ENCODE assay signal across 11 cellular contexts in genomic region chr7:17523813-17524741, GRCh38.
DNase-seq lines count a peak whose midpoint lies in the region; ATAC-seq, FAIRE-seq and TF ChIP-seq lines count a peak whose summit lies in the region.
"Had no signal": no experiment of that assay in that cellular context is flagged by ENCODE, and none has a peak within 500 bp of the region (broad histone marks: within the 10 kb centered on the region; RNA-seq: fewer than 3 reads in every experiment).

No MANE protein-coding gene starts in this region.

- H3K27me3 ChIP-seq in SK-N-SH (ENCODE audit: insufficient read depth) (no peaks in the 10 kb centered on the region), heart left ventricle (no peaks in the 10 kb centered on the region)

- POLR2A ChIA-PET in SK-N-SH (lab: Yijun Ruan, JAX): no interaction called here

- H3K79me2 ChIP-seq in SK-N-SH (ENCODE audit: insufficient read depth): no peaks in the 10 kb centered on the region

- H4K20me1 ChIP-seq in SK-N-SH (ENCODE audit: insufficient read depth): no peaks in the 10 kb centered on the region

- H3K4me3 ChIP-seq in SK-N-SH (ENCODE audit: low read depth in 2 of 2, low read length in 1 of 2) (no peak overlapping the region), heart left ventricle (no peak overlapping the region)

- H3K27me3 Mint-ChIP-seq in activated CD4-positive, alpha-beta T cell treated with anti-CD3 and anti-CD28 coated beads, Interleukin-2, amount 10 ng/mL, durations not matched to agents 24 days and 14 days: peaks cover 3% of the 10 kb centered on the region
- H3K27me3 Mint-ChIP-seq: B cell had no signal

- H3F3A ChIP-seq in SK-N-SH (replicated peaks; ENCODE audit: insufficient read depth): peaks cover 9% of the 10 kb centered on the region

- peak overlapping the region in 1 of 2 experiments; percentile 59; a peak in 2 of 4 replicates for H3K27ac ChIP-seq in SK-N-SH (ENCODE audit: low read depth in 2 of 2, low read length in 1 of 2)
- peak overlapping the region in 5 of 12 donors; percentile 2 to 35 (median 8) for H3K27ac ChIP-seq in heart left ventricle

- peak; percentile 93 for FAIRE-seq in urothelium cell line (lab: Jason Lieb, UNC)

- peaks cover 6% of the 10 kb centered on the region for H3K4me1 Mint-ChIP-seq in activated CD4-positive, alpha-beta T cell treated with anti-CD3 and anti-CD28 coated beads, Interleukin-2, amount 10 ng/mL, durations not matched to agents 24 days and 14 days
- H3K4me1 Mint-ChIP-seq: B cell had no signal

- no peak overlapping the region for H3K4me3 Mint-ChIP-seq in activated CD4-positive, alpha-beta T cell treated with anti-CD3 and anti-CD28 coated beads, Interleukin-2, amount 10 ng/mL, durations not matched to agents 24 days and 14 days
- H3K4me3 Mint-ChIP-seq: activated naive CD8-positive, alpha-beta T cell; B cell had no signal

- H3K27ac Mint-ChIP-seq in activated CD4-positive, alpha-beta T cell treated with anti-CD3 and anti-CD28 coated beads, Interleukin-2, amount 10 ng/mL, durations not matched to agents 24 days and 14 days: no peak overlapping the region
- H3K27ac Mint-ChIP-seq: activated naive CD8-positive, alpha-beta T cell; B cell had no signal

- no peak for TF ChIP-seq EP300 in SK-N-SH (IDR thresholded peaks at IDR 0.05; ENCODE audit: borderline replicate concordance in 1 of 2, low read depth in 1 of 2, low read length in 1 of 2)

- 19% methylated on average over 7 of the region's 7 CpGs for WGBS in SK-N-SH (ENCODE audit: low lambda C conversion rate)
- 41 to 55% (median 54%) methylated on average over 7 of the region's 7 CpGs for WGBS in heart left ventricle, 4 donors

- TF ChIP-seq POLR2A in heart left ventricle (IDR thresholded peaks at IDR 0.05): no peak

- peaks cover 4% of the 10 kb centered on the region for H3K9me3 Mint-ChIP-seq in activated CD4-positive, alpha-beta T cell treated with anti-CD3 and anti-CD28 coated beads, Interleukin-2, amount 10 ng/mL, durations not matched to agents 24 days and 14 days

- H3K9me2 ChIP-seq in SK-N-SH: no peaks in the 10 kb centered on the region

- ATAC-seq in SK-N-SH treated with all-trans-retinoic acid at 6 μM for 48 hours: no peak
- peak in 3 of 4 donors; percentile 41 to 66 (median 59) for ATAC-seq in heart left ventricle
- ATAC-seq in HG03432 (IDR thresholded peaks at IDR 0.05; ENCODE audit: unreplicated experiment): no peak

- H3K36me3 Mint-ChIP-seq in activated CD4-positive, alpha-beta T cell treated with anti-CD3 and anti-CD28 coated beads, Interleukin-2, amount 10 ng/mL, durations not matched to agents 24 days and 14 days (ENCODE audit: low read depth): no peaks in the 10 kb centered on the region
- H3K36me3 Mint-ChIP-seq: activated naive CD8-positive, alpha-beta T cell had no signal

- no peak for DNase-seq in SK-N-SH
- DNase-seq in SHP77 (lab: John Stamatoyannopoulos, UW): peak; percentile 73 to 82
- no peak for DNase-seq in heart left ventricle
- peak; percentile 58 for DNase-seq in urothelium cell line (ENCODE audit: low spot score)
- no peak for DNase-seq in stimulated activated naive CD4-positive, alpha-beta T cell treated with Interleukin-2 at 50 U/mL for 16 hours (lab: John Stamatoyannopoulos, UW)
- DNase-seq in activated CD4-positive, alpha-beta T cell treated with anti-CD3 and anti-CD28 coated beads, Interleukin-2, amount 10 ng/mL, durations not matched to agents 24 days and 14 days: no peak
- DNase-seq: stimulated activated CD4-positive, alpha-beta T cell treated with anti-CD3 and anti-CD28 coated beads, Interleukin-12 subunit alpha, Interleukin-12 subunit beta, amount 100 ng/mL, for 4 hours had no signal

- H3K4me2 ChIP-seq in SK-N-SH: peak overlapping the region; percentile 34

- no peak overlapping the region for H3K9ac ChIP-seq in SK-N-SH

- CTCF ChIA-PET in SK-N-SH (lab: Yijun Ruan, JAX): interaction anchor here (1.0 to 1.7 kb wide), 2 partner anchors 8 to 46 kb away, joined by 3 to 4 read pairs; no protein-coding TSS in a partner anchor

- H3K36me3 ChIP-seq in SK-N-SH (replicated peaks in 1 of 2; ENCODE audit: control insufficient read depth in 1 of 2, insufficient read depth in 2 of 2, low read length in 1 of 2) (no peaks in the 10 kb centered on the region), heart left ventricle (no peaks in the 10 kb centered on the region)

- H2AFZ ChIP-seq in SK-N-SH (ENCODE audit: low read depth): peak overlapping the region; percentile 52

- H3K4me1 ChIP-seq in SK-N-SH (ENCODE audit: control insufficient read depth in 1 of 2, insufficient read depth in 2 of 2, low read depth in 1 of 2, low read length in 1 of 2): peaks cover 0 to 16% of the 10 kb centered on the region in 2 experiments; a peak in 1 of 4 replicates
- H3K4me1 ChIP-seq in heart left ventricle: peaks cover 0 to 49% (median 9%) of the 10 kb centered on the region in 12 donors

- no peak for TF ChIP-seq RAD21 in SK-N-SH (IDR thresholded peaks at IDR 0.05; ENCODE audit: low read length)

- H3K9me3 ChIP-seq in SK-N-SH (no peaks in the 10 kb centered on the region), heart left ventricle (no peaks in the 10 kb centered on the region)

- intact Hi-C loops in heart left ventricle (cut with DNase I): loop anchor here in 3 of 10 donors (5.0 to 10.0 kb wide), 3 partner anchors 219 to 539 kb away; no protein-coding TSS in a partner anchor
- intact Hi-C loops in activated CD4-positive, alpha-beta T cell treated with anti-CD3 and anti-CD28 coated beads, Interleukin-2, amount 10 ng/mL, durations not matched to agents 24 days and 14 days (cut with micrococcal nuclease): no loop called here

- TF ChIP-seq CTCF in SK-N-SH (IDR thresholded peaks at IDR 0.05) (no peak), heart left ventricle (IDR thresholded peaks at IDR 0.05) (no peak)

TF ChIP-seq in SK-N-SH, 30 proteins besides CTCF, POLR2A, EP300 and RAD21 (continues in another document):
- TF ChIP-seq CHD2 (IDR thresholded peaks at IDR 0.05; ENCODE audit: low read length, partially characterized antibody) (no peak), NFIC (IDR thresholded peaks at IDR 0.05; ENCODE audit: borderline replicate concordance) (no peak), RFX5 (IDR thresholded peaks at IDR 0.05; ENCODE audit: low read length) (no peak), MEF2A (IDR thresholded peaks at IDR 0.05; ENCODE audit: borderline replicate concordance, low read depth) (no peak), GABPA (IDR thresholded peaks at IDR 0.05; ENCODE audit: low read depth) (no peak), TAF1 (IDR thresholded peaks at IDR 0.05; ENCODE audit: borderline replicate concordance, low read depth, low read length) (no peak)

TF ChIP-seq in SK-N-SH treated with all-trans-retinoic acid at 6 μM for 48 hours, 23 proteins besides CTCF, POLR2A, EP300 and RAD21:
- TF ChIP-seq, protein P1, sequence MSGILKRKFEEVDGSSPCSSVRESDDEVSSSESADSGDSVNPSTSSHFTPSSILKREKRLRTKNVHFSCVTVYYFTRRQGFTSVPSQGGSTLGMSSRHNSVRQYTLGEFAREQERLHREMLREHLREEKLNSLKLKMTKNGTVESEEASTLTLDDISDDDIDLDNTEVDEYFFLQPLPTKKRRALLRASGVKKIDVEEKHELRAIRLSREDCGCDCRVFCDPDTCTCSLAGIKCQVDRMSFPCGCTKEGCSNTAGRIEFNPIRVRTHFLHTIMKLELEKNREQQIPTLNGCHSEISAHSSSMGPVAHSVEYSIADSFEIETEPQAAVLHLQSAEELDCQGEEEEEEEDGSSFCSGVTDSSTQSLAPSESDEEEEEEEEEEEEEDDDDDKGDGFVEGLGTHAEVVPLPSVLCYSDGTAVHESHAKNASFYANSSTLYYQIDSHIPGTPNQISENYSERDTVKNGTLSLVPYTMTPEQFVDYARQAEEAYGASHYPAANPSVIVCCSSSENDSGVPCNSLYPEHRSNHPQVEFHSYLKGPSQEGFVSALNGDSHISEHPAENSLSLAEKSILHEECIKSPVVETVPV (CRISPR knock-in tag; IDR thresholded peaks at IDR 0.05): no peak
- TF ChIP-seq ZC3H10 (CRISPR knock-in tag; IDR thresholded peaks at IDR 0.05) (no peak), BACH2 (CRISPR knock-in tag; IDR thresholded peaks at IDR 0.05; ENCODE audit: borderline replicate concordance) (no peak), OSR1 (CRISPR knock-in tag; IDR thresholded peaks at IDR 0.05) (no peak), PPARA (CRISPR knock-in tag; IDR thresholded peaks at IDR 0.05; ENCODE audit: borderline replicate concordance) (no peak), ZNF70 (CRISPR knock-in tag; IDR thresholded peaks at IDR 0.05) (no peak), ESRRG (CRISPR knock-in tag; IDR thresholded peaks at IDR 0.05) (no peak), TOX (CRISPR knock-in tag; IDR thresholded peaks at IDR 0.05; ENCODE audit: borderline replicate concordance) (no peak), ZNF565 (CRISPR knock-in tag; conservative IDR thresholded peaks at IDR 0.05; ENCODE audit: low read depth) (no peak), ISL1 (CRISPR knock-in tag; IDR thresholded peaks at IDR 0.05) (no peak), SNAI2 (CRISPR knock-in tag; IDR thresholded peaks at IDR 0.05) (no peak), TCF4 (CRISPR knock-in tag; IDR thresholded peaks at IDR 0.05; ENCODE audit: borderline replicate concordance) (no peak), RARB (CRISPR knock-in tag; IDR thresholded peaks at IDR 0.05) (no peak)
- TF ChIP-seq, protein P2, sequence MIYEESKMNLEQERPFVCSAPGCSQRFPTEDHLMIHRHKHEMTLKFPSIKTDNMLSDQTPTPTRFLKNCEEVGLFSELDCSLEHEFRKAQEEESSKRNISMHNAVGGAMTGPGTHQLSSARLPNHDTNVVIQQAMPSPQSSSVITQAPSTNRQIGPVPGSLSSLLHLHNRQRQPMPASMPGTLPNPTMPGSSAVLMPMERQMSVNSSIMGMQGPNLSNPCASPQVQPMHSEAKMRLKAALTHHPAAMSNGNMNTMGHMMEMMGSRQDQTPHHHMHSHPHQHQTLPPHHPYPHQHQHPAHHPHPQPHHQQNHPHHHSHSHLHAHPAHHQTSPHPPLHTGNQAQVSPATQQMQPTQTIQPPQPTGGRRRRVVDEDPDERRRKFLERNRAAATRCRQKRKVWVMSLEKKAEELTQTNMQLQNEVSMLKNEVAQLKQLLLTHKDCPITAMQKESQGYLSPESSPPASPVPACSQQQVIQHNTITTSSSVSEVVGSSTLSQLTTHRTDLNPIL (CRISPR knock-in tag; IDR thresholded peaks at IDR 0.05; ENCODE audit: low read depth): no peak

Comparison
In these comparisons a context has a peak if more than half of its experiments do, and no peak if none do; other contexts are left out.
1. DNase-seq: peak in SHP77 (2 of 2) and urothelium cell line (single experiment); none in SK-N-SH (single experiment), heart left ventricle (0 of 5), stimulated activated naive CD4-positive, alpha-beta T cell treated with Interleukin-2 at 50 U/mL for 16 hours (single experiment) and activated CD4-positive, alpha-beta T cell treated with anti-CD3 and anti-CD28 coated beads, Interleukin-2, amount 10 ng/mL, durations not matched to agents 24 days and 14 days (single experiment).
2. ATAC-seq: peak in heart left ventricle (3 of 4); none in SK-N-SH treated with all-trans-retinoic acid at 6 μM for 48 hours (single experiment) and HG03432 (single experiment).